8 cellular contexts compared by ENCODE assay signal in genomic region chr5:37248387-37248969, GRCh38. TPM values are rescaled to one million over a fixed set of nuclear protein-coding genes. Genes with fewer than 3 reads are reported as not detected.
DNase-seq lines count a peak whose midpoint lies in the region; ATAC-seq and TF ChIP-seq lines count a peak whose summit lies in the region.

No MANE protein-coding gene starts in this region.

- no peak for ATAC-seq in HG03175 (IDR thresholded peaks at IDR 0.05; ENCODE audit: unreplicated experiment)

- peak overlapping the region; percentile 97 for H3K27ac ChIP-seq in VCaP

- H3K4me3 ChIP-seq in skeletal muscle cell (ENCODE audit: low read depth, low read length): peak overlapping the region; percentile 91

- DNase-seq in stimulated activated CD4-positive, alpha-beta T cell treated with anti-CD3 and anti-CD28 coated beads, Interleukin-1b, Interleukin-23, amount 100 ng/mL, for 48 hours: peak; percentile 4
- no peak for DNase-seq in stimulated activated CD4-positive, alpha-beta T cell treated with anti-CD3 and anti-CD28 coated beads, Interleukin-4, amount 100 ng/mL, for 24 hours
- peak; percentile 26 for DNase-seq in glomerular visceral epithelial cell (ENCODE audit: extremely low spot score)
- DNase-seq in skeletal muscle cell (ENCODE audit: low read depth): no peak
- DNase-seq in AML-193 (lab: John Stamatoyannopoulos, UW): no peak
- no peak for DNase-seq in ureter (ENCODE audit: low spot score)

- TF ChIP-seq CTCF in VCaP (conservative IDR thresholded peaks at IDR 0.05): no peak

RNA-seq across cellular contexts. Expression of gene CPLANE1, which starts 0.7 kb away (rescaled TPM):
- 30.0 TPM for total RNA-seq in ureter

Comparison
In these comparisons a context has a peak if more than half of its experiments do, and no peak if none do; other contexts are left out.
1. DNase-seq: peak in stimulated activated CD4-positive, alpha-beta T cell treated with anti-CD3 and anti-CD28 coated beads, Interleukin-1b, Interleukin-23, amount 100 ng/mL, for 48 hours (single experiment) and glomerular visceral epithelial cell (single experiment); none in stimulated activated CD4-positive, alpha-beta T cell treated with anti-CD3 and anti-CD28 coated beads, Interleukin-4, amount 100 ng/mL, for 24 hours (single experiment), skeletal muscle cell (single experiment), AML-193 (0 of 2) and ureter (single experiment).